In genomic region chr1:212752256-212752933, GRCh38 we compare ENCODE assay signal across 1 cellular context.
TF ChIP-seq lines count a peak whose summit lies in the region.

No MANE protein-coding gene starts in this region.

TF ChIP-seq in GM12878, 131 proteins besides CTCF, POLR2A, EP300 and RAD21:
- TF ChIP-seq RFX5 (IDR thresholded peaks at IDR 0.05; ENCODE audit: low read depth, low read length) (no peak), IKZF1 (conservative IDR thresholded peaks at IDR 0.05) (peak; percentile 77), TCF7 (IDR thresholded peaks at IDR 0.05; ENCODE audit: borderline replicate concordance) (peak; percentile 34; the same call in 1 of the 2 replicates), ATF2 (IDR thresholded peaks at IDR 0.05; ENCODE audit: low read length) (peak; percentile 55; the same call in 1 of the 2 replicates), JUNB (IDR thresholded peaks at IDR 0.05) (peak; percentile 56), HSF1 (IDR thresholded peaks at IDR 0.05; ENCODE audit: low read depth, low read length) (no peak), ZNF384 (IDR thresholded peaks at IDR 0.05; ENCODE audit: borderline replicate concordance, low read depth, low read length) (0 out of 2 replicates have a peak, but pooled peaks have one; percentile 43), SMAD1 (IDR thresholded peaks at IDR 0.05; ENCODE audit: low read depth, partially characterized antibody) (no peak), IRF4 (IDR thresholded peaks at IDR 0.05; ENCODE audit: low read depth, low read length) (0 out of 2 replicates have a peak, but pooled peaks have one; percentile 36), BMI1 (IDR thresholded peaks at IDR 0.05; ENCODE audit: borderline replicate concordance) (peak; percentile 27; the same call in 1 of the 2 replicates), MEF2A (IDR thresholded peaks at IDR 0.05; ENCODE audit: insufficient read depth, low read depth, low read length) (0 out of 2 replicates have a peak, but pooled peaks have one; percentile 17), ATF3 (IDR thresholded peaks at IDR 0.05; ENCODE audit: borderline replicate concordance, extremely low read depth, low read depth, low read length) (no peak), SPI1 (IDR thresholded peaks at IDR 0.05; ENCODE audit: borderline replicate concordance, insufficient read depth, low read depth, low read length) (peak; percentile 64), EED (IDR thresholded peaks at IDR 0.05; ENCODE audit: low read depth) (peak; percentile 77; the same call in 1 of the 2 replicates), IKZF2 (IDR thresholded peaks at IDR 0.05) (peak; percentile 77 to 83), BHLHE40 (IDR thresholded peaks at IDR 0.05; ENCODE audit: borderline replicate concordance in 1 of 2, low read depth in 2 of 2, low read length in 1 of 2) (peak in 1 of 2 experiments; percentile 29; a peak in 1 of 4 replicates), ETV6 (conservative IDR thresholded peaks at IDR 0.05 in 1 of 2, IDR thresholded peaks at IDR 0.05 in 1 of 2; ENCODE audit: borderline replicate concordance in 1 of 2, low read depth in 1 of 2) (peak in 1 of 2 experiments; percentile 74; a peak in 1 of 4 replicates), NFIC (IDR thresholded peaks at IDR 0.05; ENCODE audit: low read depth, low read length) (peak; percentile 76)
